Comparison of ENCODE assay signal across 20 cellular contexts in the genomic region with DNA sequence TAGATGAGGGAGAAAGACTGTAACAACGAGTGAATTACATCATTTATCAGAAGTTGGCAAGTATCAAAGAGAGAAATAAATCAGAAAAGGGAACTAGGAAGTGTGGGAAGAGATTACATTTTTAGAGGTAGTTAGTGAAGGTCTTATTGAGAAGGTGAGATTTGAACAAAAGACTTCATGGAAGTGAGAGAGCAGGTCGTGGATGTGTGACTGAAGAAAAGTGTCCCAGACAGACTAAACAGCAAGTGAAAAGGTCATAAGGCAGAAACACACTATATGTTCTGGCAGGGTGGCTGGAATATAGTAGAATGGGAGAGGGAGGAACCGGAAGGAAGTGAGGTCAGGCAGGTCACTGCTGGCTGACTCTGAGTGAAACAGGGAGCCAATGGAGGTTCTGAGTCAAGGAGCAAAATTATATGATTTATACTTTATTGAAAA. TPM values are rescaled to one million over a fixed set of nuclear protein-coding genes. Genes with fewer than 3 reads are reported as not detected.
"Had no signal": no experiment of that assay in that cellular context is flagged by ENCODE, and none has a peak within 500 bp of the region (broad histone marks: within the 10 kb centered on the region; RNA-seq: fewer than 3 reads in every experiment).

No MANE protein-coding gene starts in this region.

- H3K27me3 Mint-ChIP-seq: dendritic cell treated with granulocyte-macrophage colony-stimulating factor and Interleukin-4, amounts not matched to agents 40 ng/mL and 50 ng/mL, for 4 days had no signal

- DNase-seq: activated CD4-positive, alpha-beta T cell treated with anti-CD3 and anti-CD28 coated beads for 1 hour; activated CD4-positive, alpha-beta T cell treated with anti-CD3 and anti-CD28 coated beads, Interleukin-2, amount 50 U/mL, for 4 hours; activated CD8-positive, alpha-beta memory T cell treated with anti-CD3 and anti-CD28 coated beads, Interleukin-2, amount 10 ng/mL, durations not matched to agents 7 days and 5 days; activated naive CD4-positive, alpha-beta T cell treated with anti-CD3 and anti-CD28 coated beads for 36 hours; activated naive CD8-positive, alpha-beta T cell treated with anti-CD3 and anti-CD28 coated beads, Interleukin-2, amount 50 U/mL, for 24 hours; activated T-cell treated with anti-CD3 and anti-CD28 coated beads, Interleukin-2, amount 50 U/mL, for 1 hour; aorta; endodermal cell; mammary epithelial cell; natural killer cell; posterior cingulate gyrus; stimulated activated CD4-positive, alpha-beta T cell treated with anti-CD3 and anti-CD28 coated beads, Interleukin-4, amount 100 ng/mL, for 24 hours; stimulated activated naive CD4-positive, alpha-beta T cell treated with Interleukin-2 at 50 U/mL for 16 hours; T-helper 1 cell; upper lobe of left lung had no signal

- H3K27ac Mint-ChIP-seq: activated CD8-positive, alpha-beta memory T cell treated with anti-CD3 and anti-CD28 coated beads, Interleukin-2, amount 10 ng/mL, durations not matched to agents 7 days and 5 days; activated naive CD4-positive, alpha-beta T cell treated with anti-CD3 and anti-CD28 coated beads for 36 hours; activated naive CD8-positive, alpha-beta T cell treated with anti-CD3 and anti-CD28 coated beads, Interleukin-2, amount 50 U/mL, for 24 hours; activated T-helper 2 cell treated with anti-CD3 and anti-CD28 coated beads, Interferon-gamma antibody, Interleukin-2, Interleukin-4, amounts not matched to agents 10 μg/mL and 5 μg/mL and 100 μg/mL, durations not matched to agents 14 hours and 24 hours and 36 hours; dendritic cell treated with granulocyte-macrophage colony-stimulating factor and Interleukin-4, amounts not matched to agents 40 ng/mL and 50 ng/mL, for 4 days; endodermal cell; natural killer cell had no signal

- H3K4me3 ChIP-seq: gastroesophageal sphincter, right atrium auricular region, skin epidermis, upper lobe of left lung had no signal

- H3K36me3 ChIP-seq: gastroesophageal sphincter, right atrium auricular region, upper lobe of left lung had no signal

- H3K4me1 Mint-ChIP-seq: activated CD8-positive, alpha-beta memory T cell treated with anti-CD3 and anti-CD28 coated beads, Interleukin-2, amount 10 ng/mL, durations not matched to agents 7 days and 5 days; endodermal cell; natural killer cell had no signal

- H3K27me3 ChIP-seq: gastroesophageal sphincter, right atrium auricular region, upper lobe of left lung had no signal

- H3K36me3 Mint-ChIP-seq: activated CD8-positive, alpha-beta memory T cell treated with anti-CD3 and anti-CD28 coated beads, Interleukin-2, amount 10 ng/mL, durations not matched to agents 7 days and 5 days; natural killer cell had no signal

- H3K9me3 Mint-ChIP-seq: activated naive CD4-positive, alpha-beta T cell treated with anti-CD3 and anti-CD28 coated beads for 36 hours; activated naive CD8-positive, alpha-beta T cell treated with anti-CD3 and anti-CD28 coated beads, Interleukin-2, amount 50 U/mL, for 24 hours; activated T-helper 2 cell treated with anti-CD3 and anti-CD28 coated beads, Interferon-gamma antibody, Interleukin-2, Interleukin-4, amounts not matched to agents 10 μg/mL and 5 μg/mL and 100 μg/mL, durations not matched to agents 14 hours and 24 hours and 36 hours; dendritic cell treated with granulocyte-macrophage colony-stimulating factor and Interleukin-4, amounts not matched to agents 40 ng/mL and 50 ng/mL, for 4 days; endodermal cell; natural killer cell had no signal

- H3K9me3 ChIP-seq: gastroesophageal sphincter, right atrium auricular region, upper lobe of left lung had no signal

- H3K4me1 ChIP-seq: right atrium auricular region, upper lobe of left lung had no signal

- H3K4me3 Mint-ChIP-seq: activated CD8-positive, alpha-beta memory T cell treated with anti-CD3 and anti-CD28 coated beads, Interleukin-2, amount 10 ng/mL, durations not matched to agents 7 days and 5 days; activated naive CD4-positive, alpha-beta T cell treated with anti-CD3 and anti-CD28 coated beads for 36 hours; activated naive CD8-positive, alpha-beta T cell treated with anti-CD3 and anti-CD28 coated beads, Interleukin-2, amount 50 U/mL, for 24 hours; dendritic cell treated with granulocyte-macrophage colony-stimulating factor and Interleukin-4, amounts not matched to agents 40 ng/mL and 50 ng/mL, for 4 days; endodermal cell; natural killer cell had no signal

- H3K27ac ChIP-seq: gastroesophageal sphincter, right atrium auricular region, skin epidermis, upper lobe of left lung had no signal

RNA-seq across cellular contexts. Expression of a gene that starts 35.7 kb away (rescaled TPM):
- total RNA-seq: activated naive CD4-positive, alpha-beta T cell treated with anti-CD3 and anti-CD28 coated beads for 36 hours had no signal
